7 cellular contexts compared by ENCODE assay signal in the genomic region with DNA sequence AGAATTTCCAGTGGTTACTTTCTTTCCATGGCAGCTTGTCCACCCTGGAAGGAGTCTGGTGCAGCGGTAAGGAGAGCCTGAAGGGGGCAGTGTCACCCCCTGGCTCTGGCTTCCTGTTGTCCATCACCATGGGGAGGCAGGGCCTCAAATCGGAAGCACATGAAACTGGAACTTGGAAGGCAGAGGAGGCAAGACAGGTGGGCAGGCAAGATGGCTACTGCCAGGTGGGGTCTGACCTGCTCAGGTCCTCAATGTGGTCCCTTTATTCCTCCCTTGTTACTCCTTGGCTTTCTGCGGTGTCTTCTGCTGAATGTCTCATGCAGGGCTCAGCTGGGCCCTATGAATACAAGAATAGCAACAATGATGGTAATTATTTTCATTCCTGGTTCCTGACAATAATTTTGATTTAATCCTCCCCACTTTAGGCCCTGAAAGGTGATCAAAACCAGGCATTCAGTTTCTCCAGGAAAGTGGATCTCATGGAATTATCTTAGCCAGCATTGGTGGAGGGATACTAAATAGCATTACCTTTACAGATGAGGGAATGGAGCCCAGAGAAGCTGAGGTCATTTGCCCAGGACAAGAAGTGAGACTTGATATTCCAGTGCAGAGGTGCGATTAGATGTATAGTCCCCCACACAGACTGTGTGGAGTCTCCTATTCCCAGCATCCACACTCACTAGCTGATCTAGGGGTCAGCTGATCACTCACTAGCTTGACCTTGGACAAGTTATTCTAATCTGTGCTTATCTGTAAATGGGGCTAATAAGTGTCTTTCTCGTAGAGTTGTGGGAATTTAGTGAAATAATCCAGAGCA. TPM values are rescaled to one million over a fixed set of nuclear protein-coding genes. Genes with fewer than 3 reads are reported as not detected.
A peak's percentile ranks its signal among the peaks of the same experiment; 100 is the strongest.
DNase-seq lines count a peak whose midpoint lies in the region; ATAC-seq and TF ChIP-seq lines count a peak whose summit lies in the region.

No MANE protein-coding gene starts in this region.

- ATAC-seq in HG02973 (IDR thresholded peaks at IDR 0.05; ENCODE audit: unreplicated experiment) (no peak), HG02610 (IDR thresholded peaks at IDR 0.05; ENCODE audit: unreplicated experiment) (no peak)

- peaks cover 2% of the 10 kb centered on the region for H3K9me3 Mint-ChIP-seq in glutamatergic neuron (ENCODE audit: unreplicated experiment)

- H3K27me3 ChIP-seq in HAP-1 (ENCODE audit: low read depth), result no peaks in the 10 kb centered on the region

- no peak overlapping the region for H3K27ac Mint-ChIP-seq in glutamatergic neuron (ENCODE audit: unreplicated experiment)

- peak; percentile 65 for TF ChIP-seq CTCF in glutamatergic neuron (IDR thresholded peaks at IDR 0.05; ENCODE audit: partially characterized antibody, unreplicated experiment)

- no peaks in the 10 kb centered on the region for H3K9me3 ChIP-seq in HAP-1

- no peaks in the 10 kb centered on the region for H3K36me3 Mint-ChIP-seq in glutamatergic neuron (ENCODE audit: unreplicated experiment)

- H3K4me1 Mint-ChIP-seq in glutamatergic neuron (ENCODE audit: low read depth, unreplicated experiment), result no peaks in the 10 kb centered on the region

- H3K4me1 ChIP-seq in HAP-1, result peaks cover 3% of the 10 kb centered on the region; the same call in 1 of the 2 replicates

- DNase-seq in DMS114 treated with DMSO at 0.1 percent for 48 hours (lab: John Stamatoyannopoulos, UW; ENCODE audit: unreplicated experiment) (peak; percentile 51), HAP-1 (ENCODE audit: low spot score in 2 of 2) (peak; percentile 34 to 80), SHP77 treated with DMSO at 0.1 percent for 48 hours (lab: John Stamatoyannopoulos, UW) (peak; percentile 14), glutamatergic neuron (peak; percentile 68)
- DNase-seq in activated CD4-positive, CD25-positive, alpha-beta regulatory T cell (lab: John Stamatoyannopoulos, UW), result no peak

- no peak overlapping the region for H3K4me3 Mint-ChIP-seq in glutamatergic neuron (ENCODE audit: unreplicated experiment)

- in situ Hi-C loops in HAP-1 (cut with MboI; ENCODE audit: low sequenced_read_pairs), result no loop called here

- peaks cover 1% of the 10 kb centered on the region for H3K27me3 Mint-ChIP-seq in glutamatergic neuron (ENCODE audit: unreplicated experiment)

- H3K4me3 ChIP-seq in HAP-1, result no peak overlapping the region

- H3K36me3 ChIP-seq in HAP-1 (replicated peaks), result no peaks in the 10 kb centered on the region

RNA-seq across cellular contexts. Expression of a gene that starts 17.6 kb away (rescaled TPM):
- 3.9 TPM for total RNA-seq in glutamatergic neuron (ENCODE audit: unreplicated experiment)

RNA-seq across cellular contexts. Expression of a gene that starts 29.0 kb away (rescaled TPM):
- 64.2 TPM for total RNA-seq in glutamatergic neuron (ENCODE audit: unreplicated experiment)

RNA-seq across cellular contexts. Expression of a gene that starts 49.8 kb away (rescaled TPM):
- 9.7 TPM for total RNA-seq in glutamatergic neuron (ENCODE audit: unreplicated experiment)

Comparison
In these comparisons a context has a peak if more than half of its experiments do, and no peak if none do; other contexts are left out.
1. DNase-seq: peak in DMS114 treated with DMSO at 0.1 percent for 48 hours (single experiment), HAP-1 (2 of 2), SHP77 treated with DMSO at 0.1 percent for 48 hours (single experiment) and glutamatergic neuron (single experiment); none in activated CD4-positive, CD25-positive, alpha-beta regulatory T cell (0 of 4).